Comparison of ENCODE assay signal across 8 cellular contexts in genomic region chr20:57399587-57400261, GRCh38. TPM values are rescaled to one million over a fixed set of nuclear protein-coding genes. Genes with fewer than 3 reads are reported as not detected.
DNase-seq lines count a peak whose midpoint lies in the region; ATAC-seq and TF ChIP-seq lines count a peak whose summit lies in the region.

No MANE protein-coding gene starts in this region.

- no peaks in the 10 kb centered on the region for H3K36me3 ChIP-seq in uterus

- H3K4me1 ChIP-seq in uterus: peaks cover 0 to 32% of the 10 kb centered on the region in 2 donors

- peak overlapping the region; percentile 76 for H3K4me3 Mint-ChIP-seq in memory B cell

- DNase-seq in activated T-cell treated with anti-CD3 and anti-CD28 coated beads, Interleukin-2, amount 50 U/mL, for 48 hours: peak; percentile 74 to 76
- DNase-seq in memory B cell (ENCODE audit: low spot score in 2 of 2): peak in 1 of 2 donors; percentile 58
- DNase-seq in uterus: no peak
- DNase-seq in SW480 (ENCODE audit: low spot score): no peak
- DNase-seq in NCI-H1092 (lab: John Stamatoyannopoulos, UW): no peak
- no peak for DNase-seq in inferior parietal cortex (ENCODE audit: extremely low spot score)

- no peak for TF ChIP-seq POLR2A in uterus (IDR thresholded peaks at IDR 0.05)

- H3K36me3 Mint-ChIP-seq in memory B cell: peaks cover 33% of the 10 kb centered on the region

- peaks cover 55% of the 10 kb centered on the region for H3K4me1 Mint-ChIP-seq in memory B cell

- H3K27ac Mint-ChIP-seq in memory B cell: peak overlapping the region; percentile 98

- peak overlapping the region; percentile 78 to 83 for H3K27ac ChIP-seq in uterus

- no peaks in the 10 kb centered on the region for H3K9me3 Mint-ChIP-seq in memory B cell

- no peak overlapping the region for H3K4me3 ChIP-seq in uterus

- H3K27me3 Mint-ChIP-seq in memory B cell: no peaks in the 10 kb centered on the region

- TF ChIP-seq CTCF in uterus (IDR thresholded peaks at IDR 0.05): no peak

- intact Hi-C loops in uterus (cut with DNase I; ENCODE audit: low total_unique reads): loop anchor here (5.0 kb wide), 1 partner anchor 93 kb away; no protein-coding TSS in a partner anchor

- H3K9me3 ChIP-seq in uterus: no peaks in the 10 kb centered on the region

- ATAC-seq in GM18907 (IDR thresholded peaks at IDR 0.05; ENCODE audit: unreplicated experiment): peak; percentile 44
- peak; percentile 41 for ATAC-seq in HG03039 (IDR thresholded peaks at IDR 0.05; ENCODE audit: unreplicated experiment)
- no peak for ATAC-seq in memory B cell (ENCODE audit: low read depth)

- no peaks in the 10 kb centered on the region for H3K27me3 ChIP-seq in uterus

RNA-seq across cellular contexts. Expression of gene RBM38, which starts 8.5 kb away (rescaled TPM):
- total RNA-seq in uterus: 10 to 100 TPM in 2 of 4 donors, 1 to 10 TPM in 2; 1.2 to 48.6 (median 8.8) TPM

RNA-seq across cellular contexts. Expression of gene RAE1, which starts 48.7 kb away (rescaled TPM):
- total RNA-seq in uterus: 10 to 100 TPM; 23.4 to 72.0 (median 36.0) TPM

Comparison
In these comparisons a context has a peak if more than half of its experiments do, and no peak if none do; other contexts are left out.
1. DNase-seq: peak in activated T-cell treated with anti-CD3 and anti-CD28 coated beads, Interleukin-2, amount 50 U/mL, for 48 hours (2 of 2); none in uterus (0 of 2), SW480 (single experiment), NCI-H1092 (single experiment) and inferior parietal cortex (single experiment).